Comparison of ENCODE assay signal across 1 cellular context in the genomic region with DNA sequence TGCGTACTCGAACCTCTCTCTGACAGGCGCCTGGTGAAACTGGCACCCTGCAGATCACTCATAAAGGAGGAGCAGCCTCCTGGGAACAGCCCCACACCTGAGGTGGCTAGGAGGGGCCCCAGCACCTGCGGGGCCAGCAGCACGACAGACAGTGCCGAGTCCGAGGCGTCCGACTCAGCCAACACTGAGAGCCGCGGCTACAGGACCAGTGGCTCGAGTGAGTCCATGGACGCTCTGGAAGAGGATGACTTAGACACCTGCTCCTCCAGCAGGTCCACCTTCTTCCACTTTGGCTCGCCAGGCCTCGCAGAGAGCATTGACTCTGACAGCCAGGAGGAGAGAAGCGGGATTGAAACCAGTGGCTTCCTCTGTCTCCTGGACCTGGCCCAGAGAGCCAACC.
TF ChIP-seq lines count a peak whose summit lies in the region.

No MANE protein-coding gene starts in this region.

TF ChIP-seq in HepG2, 621 proteins besides CTCF, POLR2A, EP300 and RAD21:
- TF ChIP-seq LCORL (IDR thresholded peaks at IDR 0.05): no peak
- TF ChIP-seq LCORL (CRISPR knock-in tag; IDR thresholded peaks at IDR 0.05): no peak
- TF ChIP-seq NR3C1 (CRISPR knock-in tag; IDR thresholded peaks at IDR 0.05): no peak
- TF ChIP-seq, protein P1, sequence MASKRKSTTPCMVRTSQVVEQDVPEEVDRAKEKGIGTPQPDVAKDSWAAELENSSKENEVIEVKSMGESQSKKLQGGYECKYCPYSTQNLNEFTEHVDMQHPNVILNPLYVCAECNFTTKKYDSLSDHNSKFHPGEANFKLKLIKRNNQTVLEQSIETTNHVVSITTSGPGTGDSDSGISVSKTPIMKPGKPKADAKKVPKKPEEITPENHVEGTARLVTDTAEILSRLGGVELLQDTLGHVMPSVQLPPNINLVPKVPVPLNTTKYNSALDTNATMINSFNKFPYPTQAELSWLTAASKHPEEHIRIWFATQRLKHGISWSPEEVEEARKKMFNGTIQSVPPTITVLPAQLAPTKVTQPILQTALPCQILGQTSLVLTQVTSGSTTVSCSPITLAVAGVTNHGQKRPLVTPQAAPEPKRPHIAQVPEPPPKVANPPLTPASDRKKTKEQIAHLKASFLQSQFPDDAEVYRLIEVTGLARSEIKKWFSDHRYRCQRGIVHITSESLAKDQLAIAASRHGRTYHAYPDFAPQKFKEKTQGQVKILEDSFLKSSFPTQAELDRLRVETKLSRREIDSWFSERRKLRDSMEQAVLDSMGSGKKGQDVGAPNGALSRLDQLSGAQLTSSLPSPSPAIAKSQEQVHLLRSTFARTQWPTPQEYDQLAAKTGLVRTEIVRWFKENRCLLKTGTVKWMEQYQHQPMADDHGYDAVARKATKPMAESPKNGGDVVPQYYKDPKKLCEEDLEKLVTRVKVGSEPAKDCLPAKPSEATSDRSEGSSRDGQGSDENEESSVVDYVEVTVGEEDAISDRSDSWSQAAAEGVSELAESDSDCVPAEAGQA (IDR thresholded peaks at IDR 0.05; ENCODE audit: low read depth): no peak
- TF ChIP-seq, protein P1 (CRISPR knock-in tag; IDR thresholded peaks at IDR 0.05; ENCODE audit: borderline replicate concordance): no peak
- no peak for TF ChIP-seq GZF1 (CRISPR knock-in tag; IDR thresholded peaks at IDR 0.05)
- no peak for TF ChIP-seq BORCS8-MEF2B (CRISPR knock-in tag; IDR thresholded peaks at IDR 0.05)
- TF ChIP-seq ZBTB1 (CRISPR knock-in tag; IDR thresholded peaks at IDR 0.05; ENCODE audit: borderline replicate concordance): no peak
- TF ChIP-seq, protein P2, sequence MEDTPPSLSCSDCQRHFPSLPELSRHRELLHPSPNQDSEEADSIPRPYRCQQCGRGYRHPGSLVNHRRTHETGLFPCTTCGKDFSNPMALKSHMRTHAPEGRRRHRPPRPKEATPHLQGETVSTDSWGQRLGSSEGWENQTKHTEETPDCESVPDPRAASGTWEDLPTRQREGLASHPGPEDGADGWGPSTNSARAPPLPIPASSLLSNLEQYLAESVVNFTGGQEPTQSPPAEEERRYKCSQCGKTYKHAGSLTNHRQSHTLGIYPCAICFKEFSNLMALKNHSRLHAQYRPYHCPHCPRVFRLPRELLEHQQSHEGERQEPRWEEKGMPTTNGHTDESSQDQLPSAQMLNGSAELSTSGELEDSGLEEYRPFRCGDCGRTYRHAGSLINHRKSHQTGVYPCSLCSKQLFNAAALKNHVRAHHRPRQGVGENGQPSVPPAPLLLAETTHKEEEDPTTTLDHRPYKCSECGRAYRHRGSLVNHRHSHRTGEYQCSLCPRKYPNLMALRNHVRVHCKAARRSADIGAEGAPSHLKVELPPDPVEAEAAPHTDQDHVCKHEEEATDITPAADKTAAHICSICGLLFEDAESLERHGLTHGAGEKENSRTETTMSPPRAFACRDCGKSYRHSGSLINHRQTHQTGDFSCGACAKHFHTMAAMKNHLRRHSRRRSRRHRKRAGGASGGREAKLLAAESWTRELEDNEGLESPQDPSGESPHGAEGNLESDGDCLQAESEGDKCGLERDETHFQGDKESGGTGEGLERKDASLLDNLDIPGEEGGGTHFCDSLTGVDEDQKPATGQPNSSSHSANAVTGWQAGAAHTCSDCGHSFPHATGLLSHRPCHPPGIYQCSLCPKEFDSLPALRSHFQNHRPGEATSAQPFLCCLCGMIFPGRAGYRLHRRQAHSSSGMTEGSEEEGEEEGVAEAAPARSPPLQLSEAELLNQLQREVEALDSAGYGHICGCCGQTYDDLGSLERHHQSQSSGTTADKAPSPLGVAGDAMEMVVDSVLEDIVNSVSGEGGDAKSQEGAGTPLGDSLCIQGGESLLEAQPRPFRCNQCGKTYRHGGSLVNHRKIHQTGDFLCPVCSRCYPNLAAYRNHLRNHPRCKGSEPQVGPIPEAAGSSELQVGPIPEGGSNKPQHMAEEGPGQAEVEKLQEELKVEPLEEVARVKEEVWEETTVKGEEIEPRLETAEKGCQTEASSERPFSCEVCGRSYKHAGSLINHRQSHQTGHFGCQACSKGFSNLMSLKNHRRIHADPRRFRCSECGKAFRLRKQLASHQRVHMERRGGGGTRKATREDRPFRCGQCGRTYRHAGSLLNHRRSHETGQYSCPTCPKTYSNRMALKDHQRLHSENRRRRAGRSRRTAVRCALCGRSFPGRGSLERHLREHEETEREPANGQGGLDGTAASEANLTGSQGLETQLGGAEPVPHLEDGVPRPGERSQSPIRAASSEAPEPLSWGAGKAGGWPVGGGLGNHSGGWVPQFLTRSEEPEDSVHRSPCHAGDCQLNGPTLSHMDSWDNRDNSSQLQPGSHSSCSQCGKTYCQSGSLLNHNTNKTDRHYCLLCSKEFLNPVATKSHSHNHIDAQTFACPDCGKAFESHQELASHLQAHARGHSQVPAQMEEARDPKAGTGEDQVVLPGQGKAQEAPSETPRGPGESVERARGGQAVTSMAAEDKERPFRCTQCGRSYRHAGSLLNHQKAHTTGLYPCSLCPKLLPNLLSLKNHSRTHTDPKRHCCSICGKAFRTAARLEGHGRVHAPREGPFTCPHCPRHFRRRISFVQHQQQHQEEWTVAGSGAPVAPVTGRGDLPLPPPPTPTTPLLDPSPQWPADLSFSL (CRISPR knock-in tag; IDR thresholded peaks at IDR 0.05): no peak
- no peak for TF ChIP-seq KLF15 (CRISPR knock-in tag; IDR thresholded peaks at IDR 0.05; ENCODE audit: borderline replicate concordance)
- TF ChIP-seq TBX2 (CRISPR knock-in tag; IDR thresholded peaks at IDR 0.05; ENCODE audit: borderline replicate concordance): no peak
- no peak for TF ChIP-seq CEBPG (CRISPR knock-in tag; IDR thresholded peaks at IDR 0.05)
- TF ChIP-seq HNF4A (CRISPR knock-in tag; IDR thresholded peaks at IDR 0.05): no peak
- no peak for TF ChIP-seq KMT2B (CRISPR knock-in tag; IDR thresholded peaks at IDR 0.05)
